In genomic region chr3:195835791-195836190, GRCh38 we compare ENCODE assay signal across 21 cellular contexts. TPM values are rescaled to one million over a fixed set of nuclear protein-coding genes. Genes with fewer than 3 reads are reported as not detected.
"Had no signal": no experiment of that assay in that cellular context is flagged by ENCODE, and none has a peak within 500 bp of the region (broad histone marks: within the 10 kb centered on the region; RNA-seq: fewer than 3 reads in every experiment).

No MANE protein-coding gene starts in this region.

- H3K36me3 ChIP-seq: breast epithelium, SJSA1 had no signal

- H3K27ac ChIP-seq: breast epithelium, SJSA1 had no signal

- ATAC-seq: activated CD4-positive, CD25-positive, alpha-beta regulatory T cell treated with anti-CD3 and anti-CD28 coated beads, Interleukin-2, amount 50 U/mL, for 24 hours; activated CD8-positive, alpha-beta T cell treated with anti-CD3 and anti-CD28 coated beads, Interleukin-2, amount 10 ng/mL, durations not matched to agents 7 days and 5 days; activated T-cell treated with anti-CD3 and anti-CD28 coated beads, Interleukin-2, amount 50 U/mL, for 4 hours; SK-N-SH treated with all-trans-retinoic acid at 6 μM for 48 hours had no signal

- H3K4me3 ChIP-seq: breast epithelium, SJSA1 had no signal

- H3K9me3 ChIP-seq: breast epithelium, SJSA1 had no signal

- DNase-seq: activated CD4-positive, alpha-beta T cell treated with anti-CD3 and anti-CD28 coated beads for 4 hours; activated CD4-positive, alpha-beta T cell treated with anti-CD3 and anti-CD28 coated beads, Interleukin-2, amount 50 U/mL, for 4 hours; activated CD8-positive, alpha-beta T cell treated with anti-CD3 and anti-CD28 coated beads, Interleukin-2, amount 10 ng/mL, durations not matched to agents 7 days and 5 days; activated effector memory CD4-positive, alpha-beta T cell treated with anti-CD3 and anti-CD28 coated beads, Interleukin-2, amount 50 U/mL, for 16 hours; activated naive CD4-positive, alpha-beta T cell treated with anti-CD3 and anti-CD28 coated beads for 36 hours; activated T-cell treated with anti-CD3 and anti-CD28 coated beads, Interleukin-2, amount 50 U/mL, for 4 hours; aorta; IMR-90; Kasumi-1; KBM-7; NCI-H1105 treated with DMSO at 0.1 percent for 48 hours; NCI-H1436 treated with DMSO at 0.1 percent for 48 hours; NCI-H187; NCI-H2081; NCI-H524; SHP77; SW 1271 had no signal

- H3K4me1 ChIP-seq: breast epithelium, SJSA1 had no signal

- H3K27me3 ChIP-seq: breast epithelium, SJSA1 had no signal

RNA-seq across cellular contexts. Expression of gene MUC4, which starts 24.1 kb away (rescaled TPM):
- total RNA-seq: IMR-90, SJSA1 had no signal
- polyA plus RNA-seq: IMR-90 had no signal
